10 cellular contexts compared by ENCODE assay signal in the genomic region with DNA sequence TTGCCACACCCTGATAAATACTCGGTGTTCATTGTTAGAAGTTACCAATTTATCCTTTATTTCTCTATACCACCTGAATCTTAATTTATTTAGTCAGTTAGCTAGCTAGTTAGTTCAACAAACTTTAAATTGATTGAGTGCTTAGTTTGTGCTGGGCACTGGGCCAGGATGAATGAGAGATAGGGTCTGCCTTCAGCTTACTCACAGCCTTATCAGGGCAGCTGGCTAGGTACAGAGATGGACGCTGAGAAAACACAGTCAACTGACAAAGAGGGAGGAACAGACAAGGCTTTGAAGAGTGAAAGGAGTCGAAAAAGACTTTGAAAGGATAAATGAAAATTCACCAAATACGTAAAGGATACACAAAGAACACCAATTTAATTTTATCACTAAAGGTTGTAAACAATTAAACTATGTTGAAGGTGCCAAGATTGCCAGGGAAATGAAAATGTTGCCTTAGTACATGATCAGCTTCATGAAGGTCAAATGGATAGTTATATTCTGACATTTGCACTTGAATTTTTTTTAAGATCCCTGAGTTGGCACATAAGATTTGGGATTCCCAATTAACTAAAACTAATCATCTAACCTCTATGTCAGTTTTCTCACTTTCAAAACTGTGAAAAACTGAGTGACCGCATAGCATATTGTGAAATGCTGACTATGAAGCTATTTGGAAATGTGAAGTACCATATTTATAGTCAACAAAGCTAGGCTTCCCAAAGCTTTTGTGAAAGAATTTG. TPM values are rescaled to one million over a fixed set of nuclear protein-coding genes. Genes with fewer than 3 reads are reported as not detected.
DNase-seq lines count a peak whose midpoint lies in the region; ATAC-seq, FAIRE-seq and TF ChIP-seq lines count a peak whose summit lies in the region.
"Had no signal": no experiment of that assay in that cellular context is flagged by ENCODE, and none has a peak within 500 bp of the region (broad histone marks: within the 10 kb centered on the region; RNA-seq: fewer than 3 reads in every experiment).

No MANE protein-coding gene starts in this region.

- H3K27ac Mint-ChIP-seq in CD4-positive, alpha-beta T cell, result no peak overlapping the region
- H3K27ac Mint-ChIP-seq: activated CD4-positive, alpha-beta memory T cell treated with anti-CD3 and anti-CD28 coated beads for 36 hours; dendritic cell treated with granulocyte-macrophage colony-stimulating factor and Interleukin-4, amounts not matched to agents 40 ng/mL and 50 ng/mL, for 4 days had no signal

- H3K4me3 ChIP-seq in astrocyte of the cerebellum (ENCODE audit: low read depth, low read length), result peak overlapping the region; percentile 64
- H3K4me3 ChIP-seq in keratinocyte (ENCODE audit: control insufficient read depth in 2 of 3, extremely low read depth in 1 of 3, insufficient read depth in 2 of 3, low read depth in 1 of 3, low read length in 3 of 3), result peak overlapping the region; percentile 85 to 99 (median 97)
- H3K4me3 ChIP-seq in stomach smooth muscle (ENCODE audit: low read length in 2 of 2), result peak overlapping the region; percentile 94 to 97

- H3K9me3 ChIP-seq in keratinocyte (ENCODE audit: control insufficient read depth, low read depth, low read length), result no peaks in the 10 kb centered on the region
- no peaks in the 10 kb centered on the region for H3K9me3 ChIP-seq in stomach smooth muscle (ENCODE audit: control insufficient read depth in 2 of 2, low read length in 2 of 2)
- no peaks in the 10 kb centered on the region for H3K9me3 ChIP-seq in CD4-positive, alpha-beta T cell (ENCODE audit: control insufficient read depth, low read length)

- peaks cover 32% of the 10 kb centered on the region for H3K4me1 ChIP-seq in keratinocyte (ENCODE audit: control insufficient read depth, extremely low read depth, insufficient read depth, low read length)
- peaks cover 13% of the 10 kb centered on the region for H3K4me1 ChIP-seq in stomach smooth muscle (ENCODE audit: control insufficient read depth, insufficient read depth, low read length)

- H4K20me1 ChIP-seq in keratinocyte (ENCODE audit: control insufficient read depth, extremely low read depth, insufficient read depth, low read length), result no peaks in the 10 kb centered on the region

- H3K9ac ChIP-seq in keratinocyte (ENCODE audit: control insufficient read depth, extremely low read depth, insufficient read depth, low read length) (peak overlapping the region; percentile 99), stomach smooth muscle (ENCODE audit: low read length in 2 of 2) (peak overlapping the region; percentile 98 to 99)

- peaks cover 61% of the 10 kb centered on the region for H3K79me2 ChIP-seq in keratinocyte (ENCODE audit: control insufficient read depth, insufficient read depth, low read length)

- H2AFZ ChIP-seq in keratinocyte (ENCODE audit: control insufficient read depth, low read length), result no peak overlapping the region

- POLR2A ChIA-PET in CD4-positive, alpha-beta T cell (lab: Charles Lee), result no interaction called here

- no peaks in the 10 kb centered on the region for H3K36me3 Mint-ChIP-seq in CD4-positive, alpha-beta T cell (ENCODE audit: low read depth)
- H3K36me3 Mint-ChIP-seq: activated CD4-positive, alpha-beta memory T cell treated with anti-CD3 and anti-CD28 coated beads for 36 hours had no signal

- peaks cover 10% of the 10 kb centered on the region for H3K4me1 Mint-ChIP-seq in CD4-positive, alpha-beta T cell (ENCODE audit: low read depth)

- CTCF ChIA-PET in CD4-positive, alpha-beta T cell (lab: Charles Lee), result interaction anchor here (1.0 kb wide), 1 partner anchor 24 kb away, joined by 3 read pairs; no protein-coding TSS in a partner anchor

- no peak for TF ChIP-seq CTCF in astrocyte of the cerebellum (IDR thresholded peaks at IDR 0.05; ENCODE audit: low read depth, low read length, missing control alignments)
- no peak for TF ChIP-seq CTCF in keratinocyte (optimal IDR thresholded peaks at IDR 0.05 in 1 of 3, IDR thresholded peaks at IDR 0.05 in 1 of 3, conservative IDR thresholded peaks at IDR 0.05 in 1 of 3; ENCODE audit: extremely low read depth in 1 of 3, insufficient read depth in 2 of 3, low read length in 3 of 3)
- TF ChIP-seq CTCF in CD4-positive, alpha-beta T cell (IDR thresholded peaks at IDR 0.05), result no peak

- H3K9me1 ChIP-seq in keratinocyte (ENCODE audit: control insufficient read depth, extremely low read depth, insufficient read depth, low read length), result no peaks in the 10 kb centered on the region

- intact Hi-C loops in CD4-positive, alpha-beta T cell (cut with DNase I, micrococcal nuclease), result no loop called here

- in situ Hi-C loops in astrocyte of the cerebellum (cut with HindIII; ENCODE audit: low sequenced_read_pairs), result no loop called here

- peak overlapping the region; percentile 99 for H3K4me2 ChIP-seq in keratinocyte (ENCODE audit: control insufficient read depth, extremely low read depth, insufficient read depth, low read depth, low read length)

- dilution Hi-C loops in keratinocyte (cut with MboI; ENCODE audit: extremely low pct_ligation_motif_present, low sequenced_read_pairs), result loop anchor here (25.0 kb wide), 1 partner anchor 239 kb away; no protein-coding TSS in a partner anchor

- H3K27me3 ChIP-seq in keratinocyte (ENCODE audit: control insufficient read depth, extremely low read depth, insufficient read depth, low read length), result no peaks in the 10 kb centered on the region
- H3K27me3 ChIP-seq in stomach smooth muscle (ENCODE audit: control insufficient read depth in 1 of 2, insufficient read depth in 2 of 2, low read length in 2 of 2), result no peaks in the 10 kb centered on the region
- H3K27me3 ChIP-seq in CD4-positive, alpha-beta T cell (ENCODE audit: control insufficient read depth, insufficient read depth, low read length), result peaks cover 44% of the 10 kb centered on the region

- H3K9me3 Mint-ChIP-seq in CD4-positive, alpha-beta T cell, result no peaks in the 10 kb centered on the region
- H3K9me3 Mint-ChIP-seq: activated CD4-positive, alpha-beta memory T cell treated with anti-CD3 and anti-CD28 coated beads for 36 hours; dendritic cell treated with granulocyte-macrophage colony-stimulating factor and Interleukin-4, amounts not matched to agents 40 ng/mL and 50 ng/mL, for 4 days had no signal

- H3K4me3 Mint-ChIP-seq in CD4-positive, alpha-beta T cell, result no peak overlapping the region
- H3K4me3 Mint-ChIP-seq: dendritic cell treated with granulocyte-macrophage colony-stimulating factor and Interleukin-4, amounts not matched to agents 40 ng/mL and 50 ng/mL, for 4 days had no signal

- peak overlapping the region; percentile 97 for H3K27ac ChIP-seq in keratinocyte (ENCODE audit: control insufficient read depth, insufficient read depth, low read length)
- H3K27ac ChIP-seq in stomach smooth muscle (ENCODE audit: low read length), result peak overlapping the region; percentile 99
- no peak overlapping the region for H3K27ac ChIP-seq in CD4-positive, alpha-beta T cell (ENCODE audit: low read depth, low read length)

- peak in 69 of 76 experiments; percentile 14 to 85 (median 53) for DNase-seq in HUDEP-2 (lab: John Stamatoyannopoulos, UW; ENCODE audit: unreplicated experiment in 76 of 76)
- no peak for DNase-seq in astrocyte of the cerebellum (ENCODE audit: low read depth)
- no peak for DNase-seq in keratinocyte (ENCODE audit: low read depth, low spot score)
- no peak for DNase-seq in CD4-positive, alpha-beta T cell
- DNase-seq in GM19238 (ENCODE audit: insufficient read length, low spot score), result no peak
- DNase-seq: activated CD4-positive, alpha-beta memory T cell treated with anti-CD3 and anti-CD28 coated beads for 36 hours had no signal

- peak; percentile 59 for FAIRE-seq in keratinocyte (lab: Jason Lieb, UNC)

- H3K36me3 ChIP-seq in keratinocyte (ENCODE audit: control insufficient read depth in 2 of 2, extremely low read depth in 1 of 2, insufficient read depth in 2 of 2, low read length in 2 of 2) (peaks cover 6 to 33% of the 10 kb centered on the region in 2 experiments), stomach smooth muscle (ENCODE audit: control insufficient read depth in 2 of 2, insufficient read depth in 2 of 2, low read length in 2 of 2) (peaks cover 0 to 4% of the 10 kb centered on the region in 2 donors)

- H3K27me3 Mint-ChIP-seq in CD4-positive, alpha-beta T cell, result peaks cover 69% of the 10 kb centered on the region

- ATAC-seq in GM19467 (IDR thresholded peaks at IDR 0.05; ENCODE audit: unreplicated experiment) (no peak), GM21737 (IDR thresholded peaks at IDR 0.05; ENCODE audit: unreplicated experiment) (no peak)
- ATAC-seq in CD4-positive, alpha-beta T cell (ENCODE audit: poor library complexity), result no peak

RNA-seq across cellular contexts. Expression of a gene that starts 2.1 kb away (rescaled TPM):
- polyA plus RNA-seq in keratinocyte, result 467 to 631 TPM (median 530 TPM) in 3 replicates
- polyA plus RNA-seq in keratinocyte (2011; ENCODE audit: low read depth), result 140 TPM
- polyA plus RNA-seq in keratinocyte (2011; cell fraction: cytosol; rRNA removed), result 511 and 813 TPM in 2 replicates
- polyA plus RNA-seq in keratinocyte (2011; cell fraction: nucleus; rRNA removed), result 329 and 358 TPM in 2 replicates
- 170 and 280 TPM in 2 replicates for polyA plus RNA-seq in keratinocyte (2012; ENCODE audit: low replicate concordance)
- polyA minus RNA-seq in keratinocyte, result 373 to 543 TPM (median 498 TPM) in 3 replicates
- polyA minus RNA-seq in keratinocyte (2011; cell fraction: cytosol; rRNA and poly(A)+ RNA removed), result 618 TPM
- polyA minus RNA-seq in keratinocyte (2011; cell fraction: nucleus; rRNA and poly(A)+ RNA removed), result 114 and 202 TPM in 2 replicates
- total RNA-seq in CD4-positive, alpha-beta T cell, result not detected
- total RNA-seq: activated CD4-positive, alpha-beta memory T cell treated with anti-CD3 and anti-CD28 coated beads for 36 hours had no signal

RNA-seq across cellular contexts. Expression of a gene that starts 23.2 kb away (rescaled TPM):
- 2,867 to 2,979 TPM (median 2,905 TPM) in 3 replicates for polyA plus RNA-seq in keratinocyte
- 537 TPM for polyA plus RNA-seq in keratinocyte (2011; ENCODE audit: low read depth)
- polyA plus RNA-seq in keratinocyte (2011; cell fraction: cytosol; rRNA removed), result 3,107 and 4,303 TPM in 2 replicates
- polyA plus RNA-seq in keratinocyte (2011; cell fraction: nucleus; rRNA removed), result 2,001 and 2,393 TPM in 2 replicates
- 370 and 1,627 TPM in 2 replicates for polyA plus RNA-seq in keratinocyte (2012; ENCODE audit: low replicate concordance)
- polyA minus RNA-seq in keratinocyte, result 4,413 to 5,248 TPM (median 4,690 TPM) in 3 replicates
- 1,844 TPM for polyA minus RNA-seq in keratinocyte (2011; cell fraction: cytosol; rRNA and poly(A)+ RNA removed)
- polyA minus RNA-seq in keratinocyte (2011; cell fraction: nucleus; rRNA and poly(A)+ RNA removed), result 723 and 1,290 TPM in 2 replicates
- not detected for total RNA-seq in CD4-positive, alpha-beta T cell

Comparison
In these comparisons a context has a peak if more than half of its experiments do, and no peak if none do; other contexts are left out.
1. DNase-seq: peak in HUDEP-2 (69 of 76); none in astrocyte of the cerebellum (single experiment), keratinocyte (single experiment), CD4-positive, alpha-beta T cell (0 of 10) and GM19238 (single experiment).
2. Peak in every context shown above with its lines, with median percentiles within 50 percentile points of each other: H3K4me3 ChIP-seq.